Comparison of ENCODE assay signal across 11 cellular contexts in the genomic region with DNA sequence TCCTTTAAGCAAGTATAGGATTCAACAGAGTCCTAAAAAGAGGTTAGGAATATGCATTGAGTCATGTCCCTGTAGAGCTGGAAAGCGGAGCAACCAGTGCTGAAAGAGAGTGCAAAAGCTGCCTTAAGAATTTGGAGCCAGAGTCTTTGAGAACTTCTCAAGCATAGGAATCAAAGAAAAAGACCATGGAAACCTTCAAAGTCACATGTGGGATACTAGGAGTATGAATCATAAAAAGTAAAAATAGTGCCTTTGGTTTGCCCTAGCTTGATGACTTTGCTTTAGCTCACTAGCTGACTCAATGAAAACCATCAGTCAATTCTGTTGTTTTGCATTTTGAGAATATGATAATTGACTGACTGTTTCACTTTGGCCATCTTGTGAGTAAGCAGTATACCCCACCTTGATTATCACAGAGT.
DNase-seq lines count a peak whose midpoint lies in the region; ATAC-seq, FAIRE-seq and TF ChIP-seq lines count a peak whose summit lies in the region.
"Had no signal": no experiment of that assay in that cellular context is flagged by ENCODE, and none has a peak within 500 bp of the region (broad histone marks: within the 10 kb centered on the region; RNA-seq: fewer than 3 reads in every experiment).

No MANE protein-coding gene starts in this region.

- peak overlapping the region; percentile 61 for H3K4me2 ChIP-seq in keratinocyte (ENCODE audit: control insufficient read depth, extremely low read depth, insufficient read depth, low read depth, low read length)

- H3K9ac ChIP-seq in keratinocyte (ENCODE audit: control insufficient read depth, extremely low read depth, insufficient read depth, low read length) = peak overlapping the region; percentile 23

- no peaks in the 10 kb centered on the region for H3K9me3 Mint-ChIP-seq in activated naive CD8-positive, alpha-beta T cell treated with anti-CD3 and anti-CD28 coated beads, Interleukin-2, amount 50 U/mL, for 24 hours
- H3K9me3 Mint-ChIP-seq in immature natural killer cell = no peaks in the 10 kb centered on the region
- H3K9me3 Mint-ChIP-seq in Caco-2 (ENCODE audit: unreplicated experiment) = no peaks in the 10 kb centered on the region
- H3K9me3 Mint-ChIP-seq: activated naive CD8-positive, alpha-beta T cell treated with anti-CD3 and anti-CD28 coated beads, Interleukin-2, amount 10 ng/mL, durations not matched to agents 7 days and 5 days; nephron progenitor cell had no signal

- H3K36me3 ChIP-seq in keratinocyte (ENCODE audit: control insufficient read depth in 2 of 2, extremely low read depth in 1 of 2, insufficient read depth in 2 of 2, low read length in 2 of 2) = peaks cover 0 to 2% of the 10 kb centered on the region in 2 experiments
- H3K36me3 ChIP-seq in testis (ENCODE audit: low read depth, missing control alignments) = no peaks in the 10 kb centered on the region
- H3K36me3 ChIP-seq in Caco-2 (ENCODE audit: control insufficient read depth, insufficient read depth, low read length) = no peaks in the 10 kb centered on the region

- H3K9me1 ChIP-seq in keratinocyte (ENCODE audit: control insufficient read depth, extremely low read depth, insufficient read depth, low read length) = no peaks in the 10 kb centered on the region

- H3K27ac Mint-ChIP-seq in activated naive CD8-positive, alpha-beta T cell treated with anti-CD3 and anti-CD28 coated beads, Interleukin-2, amount 50 U/mL, for 24 hours = no peak overlapping the region
- no peak overlapping the region for H3K27ac Mint-ChIP-seq in immature natural killer cell
- H3K27ac Mint-ChIP-seq in Caco-2 (ENCODE audit: unreplicated experiment) = no peak overlapping the region
- H3K27ac Mint-ChIP-seq: activated naive CD8-positive, alpha-beta T cell treated with anti-CD3 and anti-CD28 coated beads, Interleukin-2, amount 10 ng/mL, durations not matched to agents 7 days and 5 days; nephron progenitor cell had no signal

- no peaks in the 10 kb centered on the region for H3K27me3 ChIP-seq in keratinocyte (ENCODE audit: control insufficient read depth, extremely low read depth, insufficient read depth, low read length)
- no peaks in the 10 kb centered on the region for H3K27me3 ChIP-seq in testis
- H3K27me3 ChIP-seq in Caco-2 (replicated peaks; ENCODE audit: control insufficient read depth, insufficient read depth, low read length) = no peaks in the 10 kb centered on the region

- H3K4me3 Mint-ChIP-seq in activated naive CD8-positive, alpha-beta T cell treated with anti-CD3 and anti-CD28 coated beads, Interleukin-2, amount 50 U/mL, for 24 hours = no peak overlapping the region
- H3K4me3 Mint-ChIP-seq in immature natural killer cell (no peak overlapping the region), Caco-2 (ENCODE audit: unreplicated experiment) (no peak overlapping the region)
- H3K4me3 Mint-ChIP-seq: activated naive CD8-positive, alpha-beta T cell treated with anti-CD3 and anti-CD28 coated beads, Interleukin-2, amount 10 ng/mL, durations not matched to agents 7 days and 5 days; nephron progenitor cell had no signal

- dilution Hi-C loops in keratinocyte (cut with MboI; ENCODE audit: extremely low pct_ligation_motif_present, low sequenced_read_pairs) = no loop called here

- H4K20me1 ChIP-seq in keratinocyte (ENCODE audit: control insufficient read depth, extremely low read depth, insufficient read depth, low read length) = no peaks in the 10 kb centered on the region

- no peak overlapping the region for H3K4me3 ChIP-seq in keratinocyte (ENCODE audit: control insufficient read depth in 2 of 3, extremely low read depth in 1 of 3, insufficient read depth in 2 of 3, low read depth in 1 of 3, low read length in 3 of 3)
- H3K4me3 ChIP-seq in testis = no peak overlapping the region
- H3K4me3 ChIP-seq in Caco-2 (ENCODE audit: low read depth, low read length) = no peak overlapping the region

- peaks cover 23% of the 10 kb centered on the region for H3K4me1 Mint-ChIP-seq in activated naive CD8-positive, alpha-beta T cell treated with anti-CD3 and anti-CD28 coated beads, Interleukin-2, amount 50 U/mL, for 24 hours
- H3K4me1 Mint-ChIP-seq in immature natural killer cell (peaks cover 6% of the 10 kb centered on the region in 2 donors), Caco-2 (ENCODE audit: low read depth, unreplicated experiment) (peaks cover 13% of the 10 kb centered on the region)

- FAIRE-seq in keratinocyte (lab: Jason Lieb, UNC) = peak; percentile 74
- FAIRE-seq: G401.6 had no signal

- WGBS in testis, 2 donors = 94 to 100% methylated on average over 1 of the region's 1 CpG

- no peaks in the 10 kb centered on the region for H3K9me3 ChIP-seq in keratinocyte (ENCODE audit: control insufficient read depth, low read depth, low read length)
- H3K9me3 ChIP-seq in testis = no peaks in the 10 kb centered on the region
- H3K9me3 ChIP-seq in Caco-2 = no peaks in the 10 kb centered on the region

- H3K36me3 Mint-ChIP-seq in activated naive CD8-positive, alpha-beta T cell treated with anti-CD3 and anti-CD28 coated beads, Interleukin-2, amount 50 U/mL, for 24 hours (ENCODE audit: low read depth) = no peaks in the 10 kb centered on the region
- H3K36me3 Mint-ChIP-seq in immature natural killer cell = no peaks in the 10 kb centered on the region
- H3K36me3 Mint-ChIP-seq in Caco-2 (ENCODE audit: insufficient read depth, unreplicated experiment) = no peaks in the 10 kb centered on the region
- H3K36me3 Mint-ChIP-seq: activated naive CD8-positive, alpha-beta T cell treated with anti-CD3 and anti-CD28 coated beads, Interleukin-2, amount 10 ng/mL, durations not matched to agents 7 days and 5 days had no signal

- ATAC-seq in HG02870 (IDR thresholded peaks at IDR 0.05; ENCODE audit: unreplicated experiment) = peak; percentile 82
- ATAC-seq in activated naive CD8-positive, alpha-beta T cell treated with anti-CD3 and anti-CD28 coated beads, Interleukin-2, amount 50 U/mL, for 24 hours = peak; percentile 84

- POLR2A ChIA-PET in Caco-2 (lab: Charles Lee) = interaction anchor here (0.5 to 0.6 kb wide), 2 partner anchors 200 to 273 kb away, joined by 3 to 4 read pairs; no protein-coding TSS in a partner anchor

- intact Hi-C loops in testis (cut with DNase I; ENCODE audit: low total_unique reads) (no loop called here), Caco-2 (cut with micrococcal nuclease; ENCODE audit: unreplicated experiment) (no loop called here)

- peak; percentile 63 for DNase-seq in EL
- no peak for DNase-seq in activated naive CD8-positive, alpha-beta T cell treated with anti-CD3 and anti-CD28 coated beads, Interleukin-2, amount 50 U/mL, for 24 hours
- DNase-seq in keratinocyte (ENCODE audit: low read depth, low spot score) = peak; percentile 67
- no peak for DNase-seq in globus pallidus (ENCODE audit: low spot score)
- DNase-seq in testis = no peak
- no peak for DNase-seq in immature natural killer cell
- DNase-seq in Caco-2 = no peak
- DNase-seq: activated naive CD8-positive, alpha-beta T cell treated with anti-CD3 and anti-CD28 coated beads, Interleukin-2, amount 10 ng/mL, durations not matched to agents 7 days and 5 days; nephron progenitor cell had no signal

- TF ChIP-seq POLR2A in testis (IDR thresholded peaks at IDR 0.05) = no peak

- TF ChIP-seq CTCF in keratinocyte (optimal IDR thresholded peaks at IDR 0.05 in 1 of 3, IDR thresholded peaks at IDR 0.05 in 1 of 3, conservative IDR thresholded peaks at IDR 0.05 in 1 of 3; ENCODE audit: extremely low read depth in 1 of 3, insufficient read depth in 2 of 3, low read length in 3 of 3) (no peak), testis (IDR thresholded peaks at IDR 0.05) (no peak), Caco-2 (IDR thresholded peaks at IDR 0.05; ENCODE audit: insufficient read depth in 1 of 2, low read depth in 1 of 2, low read length in 1 of 2, severe bottlenecking in 1 of 2, unreplicated experiment in 1 of 2) (no peak)

- CTCF ChIA-PET in Caco-2 (lab: Charles Lee) = no interaction called here

- no TSS peak for BruUV-seq in Caco-2 (replicated peaks; lab: Mats Ljungman, UMichigan)

- peaks cover 9% of the 10 kb centered on the region for H3K27me3 Mint-ChIP-seq in activated naive CD8-positive, alpha-beta T cell treated with anti-CD3 and anti-CD28 coated beads, Interleukin-2, amount 50 U/mL, for 24 hours
- peaks cover 2 to 6% (median 4%) of the 10 kb centered on the region in 3 donors for H3K27me3 Mint-ChIP-seq in immature natural killer cell (ENCODE audit: low read depth in 3 of 3)
- H3K27me3 Mint-ChIP-seq in Caco-2 (ENCODE audit: insufficient read depth, unreplicated experiment) = no peaks in the 10 kb centered on the region

- no peaks in the 10 kb centered on the region for H3K79me2 ChIP-seq in keratinocyte (ENCODE audit: control insufficient read depth, insufficient read depth, low read length)

- H3K4me1 ChIP-seq in keratinocyte (ENCODE audit: control insufficient read depth, extremely low read depth, insufficient read depth, low read length) (peaks cover 12% of the 10 kb centered on the region), testis (no peaks in the 10 kb centered on the region), Caco-2 (peaks cover under 1% of the 10 kb centered on the region; the same call in 1 of the 2 replicates)

- H3K27ac ChIP-seq in keratinocyte (ENCODE audit: control insufficient read depth, insufficient read depth, low read length) (peak overlapping the region; percentile 62), testis (no peak overlapping the region)

- no peak overlapping the region for H2AFZ ChIP-seq in keratinocyte (ENCODE audit: control insufficient read depth, low read length)

Comparison
In these comparisons a context has a peak if more than half of its experiments do, and no peak if none do; other contexts are left out.
1. DNase-seq: peak in EL (single experiment) and keratinocyte (single experiment); none in activated naive CD8-positive, alpha-beta T cell treated with anti-CD3 and anti-CD28 coated beads, Interleukin-2, amount 50 U/mL, for 24 hours (single experiment), globus pallidus (single experiment), testis (single experiment), immature natural killer cell (0 of 3) and Caco-2 (0 of 2).